22 cellular contexts compared by ENCODE assay signal in genomic region chr4:3206439-3207100, GRCh38.
"Had no signal": no experiment of that assay in that cellular context is flagged by ENCODE, and none has a peak within 500 bp of the region (broad histone marks: within the 10 kb centered on the region; RNA-seq: fewer than 3 reads in every experiment).

No MANE protein-coding gene starts in this region.

- H3K27me3 ChIP-seq: esophagus squamous epithelium, gastroesophageal sphincter, thyroid gland, upper lobe of right lung had no signal

- H3K4me3 Mint-ChIP-seq: activated naive CD8-positive, alpha-beta T cell treated with anti-CD3 and anti-CD28 coated beads for 36 hours; memory B cell; stimulated activated naive CD8-positive, alpha-beta T cell treated with anti-CD3 and anti-CD28 coated beads, Interleukin-15, Interleukin-2, amounts not matched to agents 100 ng/mL and 50 ng/mL, for 24 hours had no signal

- H3K9me3 ChIP-seq: esophagus squamous epithelium, gastroesophageal sphincter, psoas muscle, thyroid gland, upper lobe of right lung had no signal

- DNase-seq: activated CD4-positive, alpha-beta T cell treated with anti-CD3 and anti-CD28 coated beads for 4 hours; activated CD4-positive, alpha-beta T cell treated with anti-CD3 and anti-CD28 coated beads, Interleukin-2, amount 50 U/mL, for 48 hours; activated CD4-positive, CD25-positive, alpha-beta regulatory T cell; activated naive CD4-positive, alpha-beta T cell; activated naive CD8-positive, alpha-beta T cell treated with anti-CD3 and anti-CD28 coated beads for 36 hours; esophagus squamous epithelium; head of caudate nucleus; islet precursor cell; left cardiac atrium; psoas muscle; right cardiac atrium; stimulated activated CD4-positive, alpha-beta T cell treated with anti-CD3 and anti-CD28 coated beads, Interleukin-1b, Interleukin-23, amount 100 ng/mL, for 48 hours; substantia nigra; T-helper 9 cell; thyroid gland; upper lobe of right lung had no signal

- H3K4me1 ChIP-seq: thyroid gland had no signal

- H3K27ac Mint-ChIP-seq: activated naive CD8-positive, alpha-beta T cell treated with anti-CD3 and anti-CD28 coated beads for 36 hours; memory B cell; stimulated activated naive CD8-positive, alpha-beta T cell treated with anti-CD3 and anti-CD28 coated beads, Interleukin-15, Interleukin-2, amounts not matched to agents 100 ng/mL and 50 ng/mL, for 24 hours had no signal

- H3K27ac ChIP-seq: coronary artery, psoas muscle, skin epidermis, thyroid gland, upper lobe of right lung had no signal

- H3K27me3 Mint-ChIP-seq: activated naive CD8-positive, alpha-beta T cell treated with anti-CD3 and anti-CD28 coated beads for 36 hours; memory B cell; stimulated activated naive CD8-positive, alpha-beta T cell treated with anti-CD3 and anti-CD28 coated beads, Interleukin-15, Interleukin-2, amounts not matched to agents 100 ng/mL and 50 ng/mL, for 24 hours had no signal

- H3K9me3 Mint-ChIP-seq: activated naive CD8-positive, alpha-beta T cell treated with anti-CD3 and anti-CD28 coated beads for 36 hours; memory B cell; stimulated activated naive CD8-positive, alpha-beta T cell treated with anti-CD3 and anti-CD28 coated beads, Interleukin-15, Interleukin-2, amounts not matched to agents 100 ng/mL and 50 ng/mL, for 24 hours had no signal

- FAIRE-seq: bronchial epithelial cell had no signal
